In genomic region chr2:72613931-72614330, GRCh38 we compare ENCODE assay signal across 22 cellular contexts.
"Had no signal": no experiment of that assay in that cellular context is flagged by ENCODE, and none has a peak within 500 bp of the region (broad histone marks: within the 10 kb centered on the region; RNA-seq: fewer than 3 reads in every experiment).

No MANE protein-coding gene starts in this region.

- H3K4me3 Mint-ChIP-seq: activated naive CD4-positive, alpha-beta T cell treated with anti-CD3 and anti-CD28 coated beads, Interleukin-2, amount 50 U/mL, for 24 hours; dendritic cell treated with granulocyte-macrophage colony-stimulating factor and Interleukin-4, amounts not matched to agents 40 ng/mL and 50 ng/mL, for 4 days; effector memory CD8-positive, alpha-beta T cell; nephron progenitor cell; stimulated activated naive CD8-positive, alpha-beta T cell treated with anti-CD3 and anti-CD28 coated beads, Interleukin-15, amount 100 ng/mL, for 72 hours; T-helper 1 cell treated with Interleukin-12 subunit alpha and Interleukin-12 subunit beta and Interleukin-4 antibody, amounts not matched to agents 30 μg/mL and 1 μg/mL, for 36 hours had no signal

- H3K36me3 ChIP-seq: gastrocnemius medialis, right atrium auricular region, upper lobe of left lung had no signal

- H3K27ac ChIP-seq: gastrocnemius medialis, heart right ventricle, right atrium auricular region, skin epidermis, testis, upper lobe of left lung had no signal

- H3K9me3 Mint-ChIP-seq: effector memory CD8-positive, alpha-beta T cell; T-helper 1 cell treated with Interleukin-12 subunit alpha and Interleukin-12 subunit beta and Interleukin-4 antibody, amounts not matched to agents 30 μg/mL and 1 μg/mL, for 36 hours had no signal

- DNase-seq: activated CD4-positive, CD25-positive, alpha-beta regulatory T cell treated with anti-CD3 and anti-CD28 coated beads, Interleukin-2, amount 50 U/mL, for 72 hours; activated CD8-positive, alpha-beta memory T cell treated with anti-CD3 and anti-CD28 coated beads for 24 hours; activated CD8-positive, alpha-beta memory T cell treated with anti-CD3 and anti-CD28 coated beads, Interleukin-2, amount 50 U/mL, for 48 hours; activated effector memory CD4-positive, alpha-beta T cell treated with Interleukin-2 at 50 U/mL for 16 hours; activated T-cell treated with anti-CD3 and anti-CD28 coated beads, Interleukin-2, amount 50 U/mL, for 48 hours; cerebellar nuclear complex; effector memory CD8-positive, alpha-beta T cell; gastrocnemius medialis; heart right ventricle; nephron progenitor cell; occipital lobe; stimulated activated CD4-positive, alpha-beta T cell treated with anti-CD3 and anti-CD28 coated beads, Interleukin-15, amount 100 ng/mL, for 24 hours; stimulated activated CD4-positive, alpha-beta T cell treated with anti-CD3 and anti-CD28 coated beads, Interleukin-2, amount 100 ng/mL, for 48 hours; stimulated activated naive CD8-positive, alpha-beta T cell treated with anti-CD3 and anti-CD28 coated beads, Interleukin-15, amount 100 ng/mL, for 72 hours; testis; upper lobe of left lung had no signal

- H3K27me3 Mint-ChIP-seq: dendritic cell treated with granulocyte-macrophage colony-stimulating factor and Interleukin-4, amounts not matched to agents 40 ng/mL and 50 ng/mL, for 4 days; effector memory CD8-positive, alpha-beta T cell; progenitor cell of endocrine pancreas; stimulated activated naive CD8-positive, alpha-beta T cell treated with anti-CD3 and anti-CD28 coated beads, Interleukin-15, amount 100 ng/mL, for 72 hours had no signal

- H3K9me3 ChIP-seq: gastrocnemius medialis, testis had no signal

- H3K27ac Mint-ChIP-seq: activated naive CD4-positive, alpha-beta T cell treated with anti-CD3 and anti-CD28 coated beads, Interleukin-2, amount 50 U/mL, for 24 hours; dendritic cell treated with granulocyte-macrophage colony-stimulating factor and Interleukin-4, amounts not matched to agents 40 ng/mL and 50 ng/mL, for 4 days; effector memory CD8-positive, alpha-beta T cell; nephron progenitor cell; progenitor cell of endocrine pancreas; stimulated activated naive CD8-positive, alpha-beta T cell treated with anti-CD3 and anti-CD28 coated beads, Interleukin-15, amount 100 ng/mL, for 72 hours; T-helper 1 cell treated with Interleukin-12 subunit alpha and Interleukin-12 subunit beta and Interleukin-4 antibody, amounts not matched to agents 30 μg/mL and 1 μg/mL, for 36 hours had no signal

- ATAC-seq: effector memory CD8-positive, alpha-beta T cell; gastrocnemius medialis; heart right ventricle; stimulated activated naive CD8-positive, alpha-beta T cell treated with anti-CD3 and anti-CD28 coated beads, Interleukin-15, amount 100 ng/mL, for 72 hours had no signal

- H3K4me1 ChIP-seq: gastrocnemius medialis, right atrium auricular region, testis, upper lobe of left lung had no signal

- H3K27me3 ChIP-seq: gastrocnemius medialis, heart right ventricle, right atrium auricular region, testis, upper lobe of left lung had no signal

- H3K4me3 ChIP-seq: gastrocnemius medialis, heart right ventricle, right atrium auricular region, skin epidermis, testis, upper lobe of left lung had no signal
